Comparison of ENCODE assay signal across 15 cellular contexts in the genomic region with DNA sequence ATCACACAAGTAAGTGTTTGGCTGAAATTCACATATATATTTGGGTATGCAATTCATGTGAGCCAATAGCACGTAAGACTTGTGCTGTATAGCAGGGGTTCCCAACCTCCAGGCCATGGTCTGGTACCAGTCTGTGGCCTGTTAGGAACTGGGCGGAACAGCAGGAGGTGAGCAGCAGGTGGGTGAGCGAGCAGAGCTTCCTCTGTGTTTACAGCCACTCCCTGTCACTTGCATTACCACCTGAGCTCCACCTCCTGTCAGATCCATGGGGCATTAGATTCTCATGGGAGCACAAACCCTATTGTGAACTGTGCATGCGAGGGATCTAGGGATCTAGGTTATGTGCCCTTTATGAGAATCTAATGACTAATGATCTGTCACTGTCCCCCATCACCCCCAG.
"Had no signal": no experiment of that assay in that cellular context is flagged by ENCODE, and none has a peak within 500 bp of the region (broad histone marks: within the 10 kb centered on the region; RNA-seq: fewer than 3 reads in every experiment).

No MANE protein-coding gene starts in this region.

- H3K4me1 ChIP-seq: vagina had no signal

- ATAC-seq: activated CD8-positive, alpha-beta T cell treated with anti-CD3 and anti-CD28 coated beads for 36 hours; activated T-cell treated with anti-CD3 and anti-CD28 coated beads, Interleukin-2, amount 50 U/mL, for 72 hours; stimulated activated naive B cell treated with anti-CD40 and anti-IgM and Interleukin-4, amounts not matched to agents 10 μg/mL and 1 μg/mL and 100 μg/mL, for 72 hours; WTC11 had no signal

- H3K27ac ChIP-seq: lower lobe of right lung, tibial artery, vagina had no signal

- H3K9me3 ChIP-seq: lower lobe of right lung, tibial artery, vagina had no signal

- H3K4me3 ChIP-seq: lower lobe of right lung, tibial artery, vagina had no signal

- FAIRE-seq: colon had no signal

- H3K27me3 ChIP-seq: tibial artery, vagina had no signal

- H3K36me3 ChIP-seq: lower lobe of right lung, tibial artery, vagina had no signal

- DNase-seq: activated CD4-positive, alpha-beta T cell treated with anti-CD3 and anti-CD28 coated beads for 4 hours; activated CD8-positive, alpha-beta T cell treated with anti-CD3 and anti-CD28 coated beads for 36 hours; activated gamma-delta T cell treated with Interleukin-2 at 50 U/mL for 16 hours; activated T-cell treated with anti-CD3 and anti-CD28 coated beads, Interleukin-2, amount 50 U/mL, for 72 hours; amniotic stem cell; lower lobe of right lung; nephron progenitor cell; occipital lobe; stimulated activated CD4-positive, alpha-beta T cell treated with anti-CD3 and anti-CD28 coated beads, Interleukin-15, amount 100 ng/mL, for 24 hours; stimulated activated CD4-positive, alpha-beta T cell treated with anti-CD3 and anti-CD28 coated beads, Interleukin-4, amount 100 ng/mL, for 1 hour; stimulated activated naive B cell treated with anti-CD40 and anti-IgM and Interleukin-4, amounts not matched to agents 10 μg/mL and 1 μg/mL and 100 μg/mL, for 72 hours had no signal
